ENCODE assay signal across 31 cellular contexts in genomic region chr10:126843299-126843934, GRCh38.
"Had no signal": no experiment of that assay in that cellular context is flagged by ENCODE, and none has a peak within 500 bp of the region (broad histone marks: within the 10 kb centered on the region; RNA-seq: fewer than 3 reads in every experiment).

No MANE protein-coding gene starts in this region.

- ATAC-seq: activated T-cell treated with anti-CD3 and anti-CD28 coated beads, Interleukin-2, amount 50 U/mL, for 4 hours; activated T-helper 17 cell treated with anti-CD3 and anti-CD28 coated beads, Interleukin-2, amount 50 U/mL, for 72 hours; left lobe of liver; lower lobe of right lung; psoas muscle; stimulated activated memory B cell treated with anti-CD40 and anti-IgM and Interleukin-4, amounts not matched to agents 10 μg/mL and 1 μg/mL and 100 μg/mL, for 72 hours; stimulated activated naive CD8-positive, alpha-beta T cell treated with anti-CD3 and anti-CD28 coated beads, Interleukin-15, amount 100 ng/mL, for 72 hours had no signal

- H3K9me3 Mint-ChIP-seq: activated CD4-positive, alpha-beta T cell treated with anti-CD3 and anti-CD28 coated beads, Interleukin-2, amount 10 ng/mL, durations not matched to agents 7 days and 5 days; activated T-cell treated with anti-CD3 and anti-CD28 coated beads, Interleukin-2, amount 50 U/mL, for 4 hours; dendritic cell treated with granulocyte-macrophage colony-stimulating factor and Interleukin-4, amounts not matched to agents 40 ng/mL and 50 ng/mL, for 4 days; nephron had no signal

- H3K27me3 ChIP-seq: sigmoid colon had no signal

- FAIRE-seq: endometrium, frontal cortex had no signal

- H3K27me3 Mint-ChIP-seq: activated CD4-positive, alpha-beta memory T cell treated with anti-CD3 and anti-CD28 coated beads, Interleukin-2, amount 10 ng/mL, durations not matched to agents 7 days and 5 days; activated CD4-positive, alpha-beta T cell treated with anti-CD3 and anti-CD28 coated beads, Interleukin-2, amount 10 ng/mL, durations not matched to agents 7 days and 5 days; activated T-helper 17 cell treated with anti-CD3 and anti-CD28 coated beads, Interleukin-2, amount 50 U/mL, for 72 hours; dendritic cell treated with granulocyte-macrophage colony-stimulating factor and Interleukin-4, amounts not matched to agents 40 ng/mL and 50 ng/mL, for 4 days; stimulated activated memory B cell treated with anti-CD40 and anti-IgM and Interleukin-4, amounts not matched to agents 10 μg/mL and 1 μg/mL and 100 μg/mL, for 72 hours; stimulated activated naive CD8-positive, alpha-beta T cell treated with anti-CD3 and anti-CD28 coated beads, Interleukin-15, amount 100 ng/mL, for 72 hours had no signal

- H3K27ac ChIP-seq: epithelial cell of prostate, lower lobe of right lung, parathyroid adenoma, psoas muscle, sigmoid colon had no signal

- H3K4me1 ChIP-seq: psoas muscle, sigmoid colon had no signal

- H3K36me3 Mint-ChIP-seq: stimulated activated memory B cell treated with anti-CD40 and anti-IgM and Interleukin-4, amounts not matched to agents 10 μg/mL and 1 μg/mL and 100 μg/mL, for 72 hours; WTC11 had no signal

- H3K4me3 Mint-ChIP-seq: activated CD4-positive, alpha-beta memory T cell treated with anti-CD3 and anti-CD28 coated beads, Interleukin-2, amount 10 ng/mL, durations not matched to agents 7 days and 5 days; activated CD4-positive, alpha-beta T cell treated with anti-CD3 and anti-CD28 coated beads, Interleukin-2, amount 10 ng/mL, durations not matched to agents 7 days and 5 days; activated T-cell treated with anti-CD3 and anti-CD28 coated beads, Interleukin-2, amount 50 U/mL, for 4 hours; activated T-helper 17 cell treated with anti-CD3 and anti-CD28 coated beads, Interleukin-2, amount 50 U/mL, for 72 hours; dendritic cell treated with granulocyte-macrophage colony-stimulating factor and Interleukin-4, amounts not matched to agents 40 ng/mL and 50 ng/mL, for 4 days; nephron; stimulated activated memory B cell treated with anti-CD40 and anti-IgM and Interleukin-4, amounts not matched to agents 10 μg/mL and 1 μg/mL and 100 μg/mL, for 72 hours; stimulated activated naive CD8-positive, alpha-beta T cell treated with anti-CD3 and anti-CD28 coated beads, Interleukin-15, amount 100 ng/mL, for 72 hours; WTC11 had no signal

- H3K36me3 ChIP-seq: lower lobe of right lung, sigmoid colon had no signal

- H3K9me3 ChIP-seq: lower lobe of right lung, psoas muscle, sigmoid colon had no signal

- H3K27ac Mint-ChIP-seq: activated CD4-positive, alpha-beta memory T cell treated with anti-CD3 and anti-CD28 coated beads, Interleukin-2, amount 10 ng/mL, durations not matched to agents 7 days and 5 days; activated CD4-positive, alpha-beta T cell treated with anti-CD3 and anti-CD28 coated beads, Interleukin-2, amount 10 ng/mL, durations not matched to agents 7 days and 5 days; activated T-helper 17 cell treated with anti-CD3 and anti-CD28 coated beads, Interleukin-2, amount 50 U/mL, for 72 hours; dendritic cell treated with granulocyte-macrophage colony-stimulating factor and Interleukin-4, amounts not matched to agents 40 ng/mL and 50 ng/mL, for 4 days; nephron; stimulated activated memory B cell treated with anti-CD40 and anti-IgM and Interleukin-4, amounts not matched to agents 10 μg/mL and 1 μg/mL and 100 μg/mL, for 72 hours; WTC11 had no signal

- H3K4me3 ChIP-seq: lower lobe of right lung, psoas muscle, sigmoid colon, smooth muscle cell had no signal

- H3K4me1 Mint-ChIP-seq: activated CD4-positive, alpha-beta memory T cell treated with anti-CD3 and anti-CD28 coated beads, Interleukin-2, amount 10 ng/mL, durations not matched to agents 7 days and 5 days; activated CD4-positive, alpha-beta T cell treated with anti-CD3 and anti-CD28 coated beads, Interleukin-2, amount 10 ng/mL, durations not matched to agents 7 days and 5 days; activated T-helper 17 cell treated with anti-CD3 and anti-CD28 coated beads, Interleukin-2, amount 50 U/mL, for 72 hours; stimulated activated memory B cell treated with anti-CD40 and anti-IgM and Interleukin-4, amounts not matched to agents 10 μg/mL and 1 μg/mL and 100 μg/mL, for 72 hours; stimulated activated naive CD8-positive, alpha-beta T cell treated with anti-CD3 and anti-CD28 coated beads, Interleukin-15, amount 100 ng/mL, for 72 hours had no signal

- DNase-seq: activated CD4-positive, alpha-beta memory T cell treated with anti-CD3 and anti-CD28 coated beads, Interleukin-2, amount 10 ng/mL, durations not matched to agents 7 days and 5 days; activated CD4-positive, alpha-beta T cell treated with anti-CD3 and anti-CD28 coated beads for 1 hour; activated CD4-positive, alpha-beta T cell treated with anti-CD3 and anti-CD28 coated beads, Interleukin-2, amount 10 ng/mL, durations not matched to agents 7 days and 5 days; activated CD8-positive, alpha-beta memory T cell treated with anti-CD3 and anti-CD28 coated beads, Interleukin-2, amount 50 U/mL, for 48 hours; activated gamma-delta T cell treated with Interleukin-2 at 50 U/mL for 16 hours; activated naive CD4-positive, alpha-beta T cell treated with anti-CD3 and anti-CD28 coated beads, Interleukin-2, amount 50 U/mL, for 16 hours; activated T-cell treated with anti-CD3 and anti-CD28 coated beads, Interleukin-2, amount 50 U/mL, for 4 hours; amygdala; caudate nucleus; effector CD4-positive, alpha-beta T cell; lower lobe of right lung; mesenchymal stem cell; nucleus accumbens; psoas muscle; sigmoid colon; stimulated activated CD4-positive, alpha-beta T cell treated with anti-CD3 and anti-CD28 coated beads, Interleukin-1b, Interleukin-23, amount 100 ng/mL, for 48 hours; stimulated activated CD4-positive, alpha-beta T cell treated with anti-CD3 and anti-CD28 coated beads, Interleukin-4, amount 100 ng/mL, for 4 hours; stimulated activated CD8-positive, alpha-beta memory T cell treated with anti-CD3 and anti-CD28 coated beads, Interleukin-4, amount 100 ng/mL, for 48 hours; stimulated activated naive CD8-positive, alpha-beta T cell treated with anti-CD3 and anti-CD28 coated beads, Interleukin-15, amount 100 ng/mL, for 72 hours; substantia nigra had no signal
